8 cellular contexts compared by ENCODE assay signal in the genomic region with DNA sequence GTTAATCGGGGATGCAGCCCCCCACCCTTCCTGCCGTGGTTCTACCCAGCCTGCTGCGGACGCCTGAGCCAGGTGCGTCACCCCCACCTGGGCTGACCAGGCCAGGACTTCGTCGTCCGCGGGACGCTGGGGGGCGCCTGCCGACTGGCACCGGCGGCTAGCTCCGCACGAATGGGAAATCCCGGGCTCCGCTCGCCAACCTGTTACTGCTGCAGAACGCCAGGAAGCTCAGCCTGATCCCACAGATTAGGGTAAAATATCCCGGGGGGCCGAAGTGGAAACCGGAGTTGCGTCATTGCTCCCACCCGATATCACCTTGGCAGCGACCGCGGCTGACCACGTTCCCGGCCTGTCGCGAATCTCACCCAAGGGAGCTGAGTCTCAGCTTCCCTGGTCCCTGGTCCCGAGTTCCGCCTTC. TPM values are rescaled to one million over a fixed set of nuclear protein-coding genes. Genes with fewer than 3 reads are reported as not detected.
A peak's percentile ranks its signal among the peaks of the same experiment; 100 is the strongest.
DNase-seq lines count a peak whose midpoint lies in the region; ATAC-seq, FAIRE-seq and TF ChIP-seq lines count a peak whose summit lies in the region.

No MANE protein-coding gene starts in this region.

- H3K4me3 ChIP-seq in A549 (peak overlapping the region; percentile 59), GM12875 (ENCODE audit: low read depth, low read length) (peak overlapping the region; percentile 61), fibroblast of mammary gland (ENCODE audit: control insufficient read depth, low read depth, low read length) (peak overlapping the region; percentile 85), neuron (ENCODE audit: low read length) (peak overlapping the region; percentile 28)

- H3K36me3 Mint-ChIP-seq in T-helper 1 cell treated with Interleukin-12 subunit alpha and Interleukin-12 subunit beta and Interleukin-4 antibody, amounts not matched to agents 30 μg/mL and 1 μg/mL, for 36 hours (ENCODE audit: low read depth) = peaks cover 21% of the 10 kb centered on the region

- H3K9me3 ChIP-seq in A549 (no peaks in the 10 kb centered on the region), neuron (ENCODE audit: low read length) (no peaks in the 10 kb centered on the region)

- POLR2A ChIA-PET in A549 (lab: Yijun Ruan, JAX) = interaction anchor here (0.6 to 2.1 kb wide), 18 partner anchors 9 to 293 kb away, joined by 3 to 10 read pairs (median 4); a partner anchor contains a TSS

- FAIRE-seq in A549 (lab: Jason Lieb, UNC) = no peak

- no peaks in the 10 kb centered on the region for H3K9me3 Mint-ChIP-seq in T-helper 1 cell treated with Interleukin-12 subunit alpha and Interleukin-12 subunit beta and Interleukin-4 antibody, amounts not matched to agents 30 μg/mL and 1 μg/mL, for 36 hours

- WGBS in A549 (ENCODE audit: missing lambda C conversion rate) = 26% methylated on average over 16 of the region's 34 CpGs

- DNase-seq in A549 (ENCODE audit: low read depth in 1 of 2, low spot score in 1 of 2) (no peak), fibroblast of mammary gland (ENCODE audit: low read depth) (no peak), NAMALWA (ENCODE audit: low spot score) (no peak), putamen (ENCODE audit: low spot score) (no peak)

- CTCF ChIA-PET in A549 (lab: Yijun Ruan, JAX) = interaction anchor here (0.7 to 3.7 kb wide), 21 partner anchors 8 to 163 kb away, joined by 3 to 48 read pairs (median 4); a partner anchor contains a TSS

- TF ChIP-seq EP300 in A549 (IDR thresholded peaks at IDR 0.05) = no peak

- peak in 1 of 2 experiments; percentile 53; a peak in 2 of 5 replicates for TF ChIP-seq RAD21 in A549 (conservative IDR thresholded peaks at IDR 0.05 in 1 of 2, IDR thresholded peaks at IDR 0.05 in 1 of 2)

- peak overlapping the region; percentile 86 for H3K4me2 ChIP-seq in A549

- H3K27ac Mint-ChIP-seq in T-helper 1 cell treated with Interleukin-12 subunit alpha and Interleukin-12 subunit beta and Interleukin-4 antibody, amounts not matched to agents 30 μg/mL and 1 μg/mL, for 36 hours = peak overlapping the region; percentile 91

- peaks cover 41% of the 10 kb centered on the region for H3K4me1 Mint-ChIP-seq in T-helper 1 cell treated with Interleukin-12 subunit alpha and Interleukin-12 subunit beta and Interleukin-4 antibody, amounts not matched to agents 30 μg/mL and 1 μg/mL, for 36 hours (ENCODE audit: low read depth)

- no peaks in the 10 kb centered on the region for H3K36me3 ChIP-seq in neuron (ENCODE audit: insufficient read depth, low read length)

- H3K4me1 ChIP-seq in A549 (peaks cover 19% of the 10 kb centered on the region), neuron (ENCODE audit: insufficient read depth, low read length) (peaks cover 3% of the 10 kb centered on the region)

- ATAC-seq in A549 (peak; percentile 40 to 44), HG03095 (IDR thresholded peaks at IDR 0.05; ENCODE audit: unreplicated experiment) (peak; percentile 28)

- no peak for TF ChIP-seq POLR2A in A549 (IDR thresholded peaks at IDR 0.05; ENCODE audit: low read length)

- no peak overlapping the region for H2AFZ ChIP-seq in neuron (ENCODE audit: low read depth, low read length)

- H3K27me3 Mint-ChIP-seq in T-helper 1 cell treated with Interleukin-12 subunit alpha and Interleukin-12 subunit beta and Interleukin-4 antibody, amounts not matched to agents 30 μg/mL and 1 μg/mL, for 36 hours (ENCODE audit: low read depth) = peaks cover 38% of the 10 kb centered on the region

- peak; percentile 46 for TF ChIP-seq CTCF in A549 (IDR thresholded peaks at IDR 0.05)
- peak; percentile 41; the same call in 1 of the 2 replicates for TF ChIP-seq CTCF in GM12875 (IDR thresholded peaks at IDR 0.05; ENCODE audit: borderline replicate concordance, insufficient read depth, low read depth, low read length)
- no peak for TF ChIP-seq CTCF in fibroblast of mammary gland (conservative IDR thresholded peaks at IDR 0.05; ENCODE audit: control insufficient read depth, insufficient read depth, low read depth, low read length)

- H3K27ac ChIP-seq in A549 = peak overlapping the region; percentile 67 to 78; a peak in 5 of 6 replicates

- H3K27me3 ChIP-seq in neuron (ENCODE audit: insufficient read depth, low read length) = peaks cover 78% of the 10 kb centered on the region

- peak overlapping the region; percentile 93 for H3K4me3 Mint-ChIP-seq in T-helper 1 cell treated with Interleukin-12 subunit alpha and Interleukin-12 subunit beta and Interleukin-4 antibody, amounts not matched to agents 30 μg/mL and 1 μg/mL, for 36 hours

TF ChIP-seq in A549, 52 proteins besides CTCF, POLR2A, EP300 and RAD21:
- TF ChIP-seq TFCP2L1 (CRISPR knock-in tag; IDR thresholded peaks at IDR 0.05) (no peak), RFX5 (IDR thresholded peaks at IDR 0.05) (no peak), CBX2 (IDR thresholded peaks at IDR 0.05; ENCODE audit: borderline replicate concordance, low read depth) (no peak), ZNF302 (CRISPR knock-in tag; IDR thresholded peaks at IDR 0.05) (no peak), RNF2 (IDR thresholded peaks at IDR 0.05; ENCODE audit: borderline replicate concordance, low read depth) (peak; percentile 83; the same call in 1 of the 2 replicates), SMC3 (IDR thresholded peaks at IDR 0.05) (peak; percentile 37; the same call in 1 of the 3 replicates), SREBF2 (IDR thresholded peaks at IDR 0.05) (no peak), NR3C1 (IDR thresholded peaks at IDR 0.05) (no peak), NFE2L2 (conservative IDR thresholded peaks at IDR 0.05; ENCODE audit: low read length) (no peak)
- TF ChIP-seq, protein P1, sequence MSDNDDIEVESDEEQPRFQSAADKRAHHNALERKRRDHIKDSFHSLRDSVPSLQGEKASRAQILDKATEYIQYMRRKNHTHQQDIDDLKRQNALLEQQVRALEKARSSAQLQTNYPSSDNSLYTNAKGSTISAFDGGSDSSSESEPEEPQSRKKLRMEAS (IDR thresholded peaks at IDR 0.05) = peak; percentile 13
- TF ChIP-seq, protein P2, sequence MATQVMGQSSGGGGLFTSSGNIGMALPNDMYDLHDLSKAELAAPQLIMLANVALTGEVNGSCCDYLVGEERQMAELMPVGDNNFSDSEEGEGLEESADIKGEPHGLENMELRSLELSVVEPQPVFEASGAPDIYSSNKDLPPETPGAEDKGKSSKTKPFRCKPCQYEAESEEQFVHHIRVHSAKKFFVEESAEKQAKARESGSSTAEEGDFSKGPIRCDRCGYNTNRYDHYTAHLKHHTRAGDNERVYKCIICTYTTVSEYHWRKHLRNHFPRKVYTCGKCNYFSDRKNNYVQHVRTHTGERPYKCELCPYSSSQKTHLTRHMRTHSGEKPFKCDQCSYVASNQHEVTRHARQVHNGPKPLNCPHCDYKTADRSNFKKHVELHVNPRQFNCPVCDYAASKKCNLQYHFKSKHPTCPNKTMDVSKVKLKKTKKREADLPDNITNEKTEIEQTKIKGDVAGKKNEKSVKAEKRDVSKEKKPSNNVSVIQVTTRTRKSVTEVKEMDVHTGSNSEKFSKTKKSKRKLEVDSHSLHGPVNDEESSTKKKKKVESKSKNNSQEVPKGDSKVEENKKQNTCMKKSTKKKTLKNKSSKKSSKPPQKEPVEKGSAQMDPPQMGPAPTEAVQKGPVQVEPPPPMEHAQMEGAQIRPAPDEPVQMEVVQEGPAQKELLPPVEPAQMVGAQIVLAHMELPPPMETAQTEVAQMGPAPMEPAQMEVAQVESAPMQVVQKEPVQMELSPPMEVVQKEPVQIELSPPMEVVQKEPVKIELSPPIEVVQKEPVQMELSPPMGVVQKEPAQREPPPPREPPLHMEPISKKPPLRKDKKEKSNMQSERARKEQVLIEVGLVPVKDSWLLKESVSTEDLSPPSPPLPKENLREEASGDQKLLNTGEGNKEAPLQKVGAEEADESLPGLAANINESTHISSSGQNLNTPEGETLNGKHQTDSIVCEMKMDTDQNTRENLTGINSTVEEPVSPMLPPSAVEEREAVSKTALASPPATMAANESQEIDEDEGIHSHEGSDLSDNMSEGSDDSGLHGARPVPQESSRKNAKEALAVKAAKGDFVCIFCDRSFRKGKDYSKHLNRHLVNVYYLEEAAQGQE (IDR thresholded peaks at IDR 0.05) = no peak
TF ChIP-seq in A549: peak in this region for 3.

RNA-seq across cellular contexts. Expression of a gene that starts 0.5 kb away (rescaled TPM):
- 2.1 and 2.2 TPM in 2 replicates for polyA plus RNA-seq in A549 (2011; rRNA removed)
- polyA plus RNA-seq in A549 (2012; cell fraction: cytosol; rRNA removed) = 1.9 and 2.5 TPM in 2 replicates
- polyA plus RNA-seq in A549 (2012; cell fraction: nucleus; rRNA removed) = 2.3 and 3.3 TPM in 2 replicates
- polyA plus RNA-seq in A549 (2017; fragmentation: RNase III; extraction: RNeasy Plus Mini Kit Qiagen cat#74134 plus additional on column Dnase treatment) = 1.9 to 2.0 TPM (median 1.9 TPM) in 3 replicates
- 2.6 and 2.8 TPM in 2 replicates for polyA minus RNA-seq in A549 (2011; rRNA and poly(A)+ RNA removed)

RNA-seq across cellular contexts. Expression of a gene that starts 58.1 kb away (rescaled TPM):
- polyA plus RNA-seq in A549 (2011; rRNA removed) (236 and 331 TPM in 2 replicates), A549 (2017; fragmentation: RNase III; extraction: RNeasy Plus Mini Kit Qiagen cat#74134 plus additional on column Dnase treatment) (166 to 178 TPM (median 178 TPM) in 3 replicates)
- polyA plus RNA-seq in A549 (2012; cell fraction: cytosol; rRNA removed) = 197 and 216 TPM in 2 replicates
- 94.1 and 96.0 TPM in 2 replicates for polyA plus RNA-seq in A549 (2012; cell fraction: nucleus; rRNA removed)
- 197 and 260 TPM in 2 replicates for polyA minus RNA-seq in A549 (2011; rRNA and poly(A)+ RNA removed)

Comparison
In these comparisons a context has a peak if more than half of its experiments do, and no peak if none do; other contexts are left out.
1. H3K4me3 ChIP-seq: peak in every context shown above with its lines; median percentile 85 in fibroblast of mammary gland; 61 in GM12875; 59 in A549; 28 in neuron.